In the genomic region with DNA sequence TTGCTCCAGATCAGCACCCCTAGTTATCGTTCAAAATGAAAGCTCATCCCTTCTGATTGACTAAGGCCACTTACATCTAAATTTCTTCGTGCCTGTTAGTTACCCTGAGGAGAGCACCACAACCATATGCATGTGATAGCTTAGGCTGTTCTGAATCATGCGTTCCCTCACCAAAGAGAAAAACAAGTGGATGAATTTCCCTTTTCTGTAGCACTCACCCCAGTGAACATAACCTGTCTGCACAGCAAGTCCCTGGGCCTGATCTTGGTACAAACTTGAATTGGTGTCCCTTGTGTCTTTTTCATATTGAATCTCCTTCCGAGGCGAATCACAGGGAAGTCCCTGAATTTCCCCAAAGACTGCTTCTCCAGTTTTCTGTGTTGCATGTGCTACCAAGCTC, we compare ENCODE assay signal across 10 cellular contexts.
A peak's percentile ranks its signal among the peaks of the same experiment; 100 is the strongest.
DNase-seq lines count a peak whose midpoint lies in the region; ATAC-seq and TF ChIP-seq lines count a peak whose summit lies in the region.
"Had no signal": no experiment of that assay in that cellular context is flagged by ENCODE, and none has a peak within 500 bp of the region (broad histone marks: within the 10 kb centered on the region; RNA-seq: fewer than 3 reads in every experiment).

No MANE protein-coding gene starts in this region.

- TF ChIP-seq CTCF in GM12865 (IDR thresholded peaks at IDR 0.05; ENCODE audit: insufficient read depth, low read depth, low read length, missing control alignments) (no peak), colonic mucosa (IDR thresholded peaks at IDR 0.05) (no peak), parathyroid adenoma (IDR thresholded peaks at IDR 0.05) (no peak)

- no peak overlapping the region for H2AFZ ChIP-seq in parathyroid adenoma

- H3K4me3 ChIP-seq in GM12865 (ENCODE audit: low read depth, low read length) (no peak overlapping the region), colonic mucosa (no peak overlapping the region), parathyroid adenoma (ENCODE audit: low read depth, low read length) (no peak overlapping the region)
- H3K4me3 ChIP-seq: upper lobe of right lung had no signal

- no peaks in the 10 kb centered on the region for H3K79me2 ChIP-seq in parathyroid adenoma

- H3K4me1 ChIP-seq in colonic mucosa (no peaks in the 10 kb centered on the region), parathyroid adenoma (peaks cover 22% of the 10 kb centered on the region)

- no peaks in the 10 kb centered on the region for H3K9me3 ChIP-seq in colonic mucosa
- no peaks in the 10 kb centered on the region for H3K9me3 ChIP-seq in parathyroid adenoma (ENCODE audit: control insufficient read depth, low read length)
- H3K9me3 ChIP-seq: upper lobe of right lung had no signal

- H3K36me3 ChIP-seq in colonic mucosa (peaks cover 14% of the 10 kb centered on the region), parathyroid adenoma (ENCODE audit: control insufficient read depth, insufficient read depth, low read length) (no peaks in the 10 kb centered on the region)

- H3K27me3 ChIP-seq in colonic mucosa (no peaks in the 10 kb centered on the region), parathyroid adenoma (ENCODE audit: control insufficient read depth, insufficient read depth, low read length) (no peaks in the 10 kb centered on the region)
- H3K27me3 ChIP-seq: upper lobe of right lung had no signal

- H3K27ac ChIP-seq in colonic mucosa: peak overlapping the region; percentile 56
- peak overlapping the region; percentile 97 for H3K27ac ChIP-seq in parathyroid adenoma
- H3K27ac ChIP-seq: upper lobe of right lung had no signal

- peak; percentile 83 for ATAC-seq in HG02610 (IDR thresholded peaks at IDR 0.05; ENCODE audit: unreplicated experiment)
- no peak for ATAC-seq in GM21786 (IDR thresholded peaks at IDR 0.05; ENCODE audit: unreplicated experiment)
- no peak for ATAC-seq in GM18870 (IDR thresholded peaks at IDR 0.05; ENCODE audit: unreplicated experiment)
- ATAC-seq: upper lobe of right lung had no signal

- H3K9ac ChIP-seq in colonic mucosa (ENCODE audit: low read depth in 2 of 2, low read length in 2 of 2) (no peak overlapping the region), parathyroid adenoma (no peak overlapping the region)

- intact Hi-C loops in colonic mucosa (cut with DNase I): no loop called here

- no peak overlapping the region for H3K4me2 ChIP-seq in parathyroid adenoma (ENCODE audit: low read length)

- DNase-seq in GM12865 (ENCODE audit: low read depth) (peak; percentile 65), colonic mucosa (no peak), NCI-H128 (lab: John Stamatoyannopoulos, UW; ENCODE audit: unreplicated experiment) (no peak), LoVo (ENCODE audit: low spot score) (no peak)
- DNase-seq: RPMI8226, upper lobe of right lung had no signal
